ENCODE assay signal across 16 cellular contexts in the genomic region with DNA sequence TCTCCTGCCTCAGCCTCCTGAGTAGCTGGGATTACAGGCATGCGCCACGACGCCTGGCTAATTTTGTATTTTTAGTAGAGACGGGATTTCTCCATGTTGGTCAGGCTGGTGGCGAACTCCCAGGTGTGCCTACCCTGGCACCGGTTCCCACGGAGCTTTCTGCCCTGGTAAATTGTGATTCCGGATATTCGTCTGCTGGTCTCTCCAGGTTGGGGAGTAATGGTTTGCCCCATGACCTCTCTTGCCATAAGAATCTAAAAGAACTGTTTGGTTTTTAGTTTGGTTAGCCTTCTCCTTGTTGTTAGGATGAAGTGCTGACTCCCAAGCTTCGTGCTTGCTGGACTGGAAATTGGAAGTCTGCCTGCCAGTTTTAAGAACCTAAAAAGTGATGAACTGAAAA.
A peak's percentile ranks its signal among the peaks of the same experiment; 100 is the strongest.
DNase-seq lines count a peak whose midpoint lies in the region; ATAC-seq and TF ChIP-seq lines count a peak whose summit lies in the region.
"Had no signal": no experiment of that assay in that cellular context is flagged by ENCODE, and none has a peak within 500 bp of the region (broad histone marks: within the 10 kb centered on the region; RNA-seq: fewer than 3 reads in every experiment).

No MANE protein-coding gene starts in this region.

- H3K4me3 ChIP-seq in OCI-LY1 (ENCODE audit: low read depth, low read length, poor library complexity, severe bottlenecking): no peak overlapping the region
- H3K4me3 ChIP-seq: GM23248 had no signal

- H3K4me1 ChIP-seq in OCI-LY1 (ENCODE audit: insufficient read depth, low read length, severe bottlenecking): peaks cover 64% of the 10 kb centered on the region

- H3K27ac ChIP-seq in OCI-LY1 (ENCODE audit: low read depth, low read length, poor library complexity, severe bottlenecking): peak overlapping the region; percentile 88
- H3K27ac ChIP-seq: GM23248 had no signal

- no peak for ATAC-seq in activated naive CD4-positive, alpha-beta T cell treated with anti-CD3 and anti-CD28 coated beads, Interleukin-2, amount 50 U/mL, for 72 hours
- ATAC-seq in activated naive CD8-positive, alpha-beta T cell treated with anti-CD3 and anti-CD28 coated beads, Interleukin-2, amount 50 U/mL, for 24 hours: no peak
- ATAC-seq in stimulated activated memory B cell treated with anti-CD40 and anti-IgM and Interleukin-4, amounts not matched to agents 10 μg/mL and 1 μg/mL and 100 μg/mL, for 72 hours: no peak
- no peak for ATAC-seq in HG02973 (IDR thresholded peaks at IDR 0.05; ENCODE audit: unreplicated experiment)

- H3K9me2 ChIP-seq in OCI-LY1 (ENCODE audit: low read depth, low read length): no peaks in the 10 kb centered on the region

- H4K20me1 ChIP-seq in OCI-LY1 (ENCODE audit: insufficient read depth, low read length): no peaks in the 10 kb centered on the region

- no peaks in the 10 kb centered on the region for H3K79me2 ChIP-seq in OCI-LY1 (ENCODE audit: insufficient read depth, low read length)

- intact Hi-C loops in activated naive CD4-positive, alpha-beta T cell treated with anti-CD3 and anti-CD28 coated beads for 36 hours (cut with micrococcal nuclease): no loop called here

- H3K9me3 ChIP-seq in OCI-LY1 (ENCODE audit: low read length): no peaks in the 10 kb centered on the region

- H3K4me3 Mint-ChIP-seq in activated naive CD4-positive, alpha-beta T cell treated with anti-CD3 and anti-CD28 coated beads for 36 hours: no peak overlapping the region
- H3K4me3 Mint-ChIP-seq in activated naive CD8-positive, alpha-beta T cell treated with anti-CD3 and anti-CD28 coated beads, Interleukin-2, amount 50 U/mL, for 24 hours: peak overlapping the region; percentile 55
- no peak overlapping the region for H3K4me3 Mint-ChIP-seq in stimulated activated memory B cell treated with anti-CD40 and anti-IgM and Interleukin-4, amounts not matched to agents 10 μg/mL and 1 μg/mL and 100 μg/mL, for 72 hours
- H3K4me3 Mint-ChIP-seq: activated CD4-positive, alpha-beta memory T cell treated with anti-CD3 and anti-CD28 coated beads, Interleukin-2, amount 10 ng/mL, durations not matched to agents 7 days and 5 days; neural crest cell had no signal

- DNase-seq in activated naive CD4-positive, alpha-beta T cell treated with anti-CD3 and anti-CD28 coated beads, Interleukin-2, amount 50 U/mL, for 72 hours (ENCODE audit: low spot score in 2 of 2): no peak
- DNase-seq in activated naive CD4-positive, alpha-beta T cell treated with anti-CD3 and anti-CD28 coated beads for 36 hours: no peak
- DNase-seq in activated naive CD8-positive, alpha-beta T cell treated with anti-CD3 and anti-CD28 coated beads, Interleukin-2, amount 50 U/mL, for 24 hours: no peak
- no peak for DNase-seq in stimulated activated CD8-positive, alpha-beta memory T cell treated with anti-CD3 and anti-CD28 coated beads, Interleukin-4, amount 100 ng/mL, for 48 hours
- no peak for DNase-seq in middle frontal gyrus (ENCODE audit: extremely low spot score, low spot score)
- DNase-seq: activated CD4-positive, alpha-beta memory T cell treated with anti-CD3 and anti-CD28 coated beads, Interleukin-2, amount 10 ng/mL, durations not matched to agents 7 days and 5 days; activated effector memory CD4-positive, alpha-beta T cell treated with Interleukin-2 at 50 U/mL for 16 hours; aorta; effector memory CD4-positive, alpha-beta T cell; GM23248; left cardiac atrium; NCI-H1105 treated with DMSO at 0.1 percent for 48 hours had no signal

- CTCF ChIA-PET in activated naive CD4-positive, alpha-beta T cell treated with anti-CD3 and anti-CD28 coated beads for 36 hours (lab: Charles Lee): interaction anchor here (0.5 to 2.7 kb wide), 4 partner anchors 24 to 172 kb away, joined by 3 to 6 read pairs (median 4); no protein-coding TSS in a partner anchor

- H3F3A ChIP-seq in OCI-LY1 (ENCODE audit: insufficient read depth, low read length): peaks cover 17% of the 10 kb centered on the region; the same call in 1 of the 2 replicates

- no peaks in the 10 kb centered on the region for H3K36me3 ChIP-seq in OCI-LY1 (ENCODE audit: insufficient read depth, low read length)

- TF ChIP-seq CTCF in OCI-LY1 (IDR thresholded peaks at IDR 0.05; ENCODE audit: low read length): no peak

- H3K27me3 Mint-ChIP-seq in activated naive CD4-positive, alpha-beta T cell treated with anti-CD3 and anti-CD28 coated beads for 36 hours (ENCODE audit: low read depth): no peaks in the 10 kb centered on the region
- no peaks in the 10 kb centered on the region for H3K27me3 Mint-ChIP-seq in activated naive CD8-positive, alpha-beta T cell treated with anti-CD3 and anti-CD28 coated beads, Interleukin-2, amount 50 U/mL, for 24 hours
- no peaks in the 10 kb centered on the region for H3K27me3 Mint-ChIP-seq in stimulated activated memory B cell treated with anti-CD40 and anti-IgM and Interleukin-4, amounts not matched to agents 10 μg/mL and 1 μg/mL and 100 μg/mL, for 72 hours
- H3K27me3 Mint-ChIP-seq: activated CD4-positive, alpha-beta memory T cell treated with anti-CD3 and anti-CD28 coated beads, Interleukin-2, amount 10 ng/mL, durations not matched to agents 7 days and 5 days had no signal

- no peak overlapping the region for H2AFZ ChIP-seq in OCI-LY1 (ENCODE audit: low read length)
- H2AFZ ChIP-seq: GM23248 had no signal

- peak overlapping the region; percentile 63 for H3K4me2 ChIP-seq in OCI-LY1 (ENCODE audit: low read length)

- peaks cover 0 to 5% of the 10 kb centered on the region in 2 donors for H3K36me3 Mint-ChIP-seq in activated naive CD4-positive, alpha-beta T cell treated with anti-CD3 and anti-CD28 coated beads, Interleukin-2, amount 50 U/mL, for 72 hours
- H3K36me3 Mint-ChIP-seq in activated naive CD4-positive, alpha-beta T cell treated with anti-CD3 and anti-CD28 coated beads for 36 hours (ENCODE audit: low read depth): no peaks in the 10 kb centered on the region
- no peaks in the 10 kb centered on the region for H3K36me3 Mint-ChIP-seq in activated naive CD8-positive, alpha-beta T cell treated with anti-CD3 and anti-CD28 coated beads, Interleukin-2, amount 50 U/mL, for 24 hours (ENCODE audit: low read depth)
- no peaks in the 10 kb centered on the region for H3K36me3 Mint-ChIP-seq in stimulated activated memory B cell treated with anti-CD40 and anti-IgM and Interleukin-4, amounts not matched to agents 10 μg/mL and 1 μg/mL and 100 μg/mL, for 72 hours

- peaks cover 71% of the 10 kb centered on the region for H3K4me1 Mint-ChIP-seq in activated naive CD4-positive, alpha-beta T cell treated with anti-CD3 and anti-CD28 coated beads for 36 hours (ENCODE audit: low read depth)
- peaks cover 75% of the 10 kb centered on the region for H3K4me1 Mint-ChIP-seq in activated naive CD8-positive, alpha-beta T cell treated with anti-CD3 and anti-CD28 coated beads, Interleukin-2, amount 50 U/mL, for 24 hours
- H3K4me1 Mint-ChIP-seq in stimulated activated memory B cell treated with anti-CD40 and anti-IgM and Interleukin-4, amounts not matched to agents 10 μg/mL and 1 μg/mL and 100 μg/mL, for 72 hours: peaks cover 54% of the 10 kb centered on the region

- H3K9ac ChIP-seq in OCI-LY1 (ENCODE audit: low read length): peak overlapping the region; percentile 53; the same call in 1 of the 2 replicates
- H3K9ac ChIP-seq: GM23248 had no signal

- H3K27me3 ChIP-seq in OCI-LY1 (ENCODE audit: insufficient read depth, low read length): no peaks in the 10 kb centered on the region

- no peaks in the 10 kb centered on the region for H3K9me3 Mint-ChIP-seq in activated naive CD4-positive, alpha-beta T cell treated with anti-CD3 and anti-CD28 coated beads, Interleukin-2, amount 50 U/mL, for 72 hours
- H3K9me3 Mint-ChIP-seq in activated naive CD4-positive, alpha-beta T cell treated with anti-CD3 and anti-CD28 coated beads for 36 hours: no peaks in the 10 kb centered on the region
- no peaks in the 10 kb centered on the region for H3K9me3 Mint-ChIP-seq in activated naive CD8-positive, alpha-beta T cell treated with anti-CD3 and anti-CD28 coated beads, Interleukin-2, amount 50 U/mL, for 24 hours
- no peaks in the 10 kb centered on the region for H3K9me3 Mint-ChIP-seq in stimulated activated memory B cell treated with anti-CD40 and anti-IgM and Interleukin-4, amounts not matched to agents 10 μg/mL and 1 μg/mL and 100 μg/mL, for 72 hours
- H3K9me3 Mint-ChIP-seq: activated CD4-positive, alpha-beta memory T cell treated with anti-CD3 and anti-CD28 coated beads, Interleukin-2, amount 10 ng/mL, durations not matched to agents 7 days and 5 days; neural crest cell had no signal

- H3K27ac Mint-ChIP-seq in activated naive CD4-positive, alpha-beta T cell treated with anti-CD3 and anti-CD28 coated beads, Interleukin-2, amount 50 U/mL, for 72 hours: peak overlapping the region; percentile 53 to 81
- H3K27ac Mint-ChIP-seq in activated naive CD4-positive, alpha-beta T cell treated with anti-CD3 and anti-CD28 coated beads for 36 hours: no peak overlapping the region
- H3K27ac Mint-ChIP-seq in activated naive CD8-positive, alpha-beta T cell treated with anti-CD3 and anti-CD28 coated beads, Interleukin-2, amount 50 U/mL, for 24 hours: peak overlapping the region; percentile 79
- peak overlapping the region; percentile 79 for H3K27ac Mint-ChIP-seq in stimulated activated memory B cell treated with anti-CD40 and anti-IgM and Interleukin-4, amounts not matched to agents 10 μg/mL and 1 μg/mL and 100 μg/mL, for 72 hours
